In genomic region chr6:29483735-29484134, GRCh38 we compare ENCODE assay signal across 27 cellular contexts. TPM values are rescaled to one million over a fixed set of nuclear protein-coding genes. Genes with fewer than 3 reads are reported as not detected.
A peak's percentile ranks its signal among the peaks of the same experiment; 100 is the strongest.
DNase-seq lines count a peak whose midpoint lies in the region; FAIRE-seq and TF ChIP-seq lines count a peak whose summit lies in the region.
"Had no signal": no experiment of that assay in that cellular context is flagged by ENCODE, and none has a peak within 500 bp of the region (broad histone marks: within the 10 kb centered on the region; RNA-seq: fewer than 3 reads in every experiment).

No MANE protein-coding gene starts in this region.

- WGBS in liver = 18% methylated on average over 1 of the region's 1 CpG

- H3K9ac ChIP-seq in astrocyte (ENCODE audit: low read length) (no peak overlapping the region), keratinocyte (ENCODE audit: control insufficient read depth, extremely low read depth, insufficient read depth, low read length) (no peak overlapping the region), liver (ENCODE audit: low read depth in 1 of 2, low read length in 2 of 2) (no peak overlapping the region), MM.1S (ENCODE audit: low read length) (no peak overlapping the region)
- H3K9ac ChIP-seq: BLaER1 treated with 17β-estradiol and CSF1 and Interleukin-3, amounts not matched to agents 10 nM and 100 nM had no signal

- H4K20me1 ChIP-seq in astrocyte (ENCODE audit: insufficient read depth, low read length) (no peaks in the 10 kb centered on the region), keratinocyte (ENCODE audit: control insufficient read depth, extremely low read depth, insufficient read depth, low read length) (no peaks in the 10 kb centered on the region), MM.1S (ENCODE audit: insufficient read depth, low read length) (no peaks in the 10 kb centered on the region)
- H4K20me1 ChIP-seq: BLaER1 treated with 17β-estradiol and CSF1 and Interleukin-3, amounts not matched to agents 10 nM and 100 nM had no signal

- H3K9me3 Mint-ChIP-seq in astrocyte (ENCODE audit: unreplicated experiment) = peaks cover 2% of the 10 kb centered on the region
- H3K9me3 Mint-ChIP-seq: CD8-positive, alpha-beta memory T cell had no signal

- intact Hi-C loops in cardiac septum (cut with DNase I) = no loop called here

- no peak overlapping the region for H3K27ac Mint-ChIP-seq in astrocyte (ENCODE audit: unreplicated experiment)
- H3K27ac Mint-ChIP-seq: CD14-positive monocyte; CD4-positive, alpha-beta T cell; CD8-positive, alpha-beta memory T cell had no signal

- H3K27me3 ChIP-seq in astrocyte (ENCODE audit: insufficient read depth, low read length) = no peaks in the 10 kb centered on the region
- no peaks in the 10 kb centered on the region for H3K27me3 ChIP-seq in keratinocyte (ENCODE audit: control insufficient read depth, extremely low read depth, insufficient read depth, low read length)
- H3K27me3 ChIP-seq in liver (ENCODE audit: control insufficient read depth in 4 of 4, insufficient read depth in 4 of 4, low read length in 3 of 4) = no peaks in the 10 kb centered on the region
- no peaks in the 10 kb centered on the region for H3K27me3 ChIP-seq in MM.1S (replicated peaks; ENCODE audit: insufficient read depth, low read length)
- H3K27me3 ChIP-seq: BE2C; BLaER1 treated with 17β-estradiol and CSF1 and Interleukin-3, amounts not matched to agents 10 nM and 100 nM had no signal

- no peak overlapping the region for H3K4me3 Mint-ChIP-seq in astrocyte (ENCODE audit: unreplicated experiment)
- H3K4me3 Mint-ChIP-seq: CD14-positive monocyte; CD4-positive, alpha-beta T cell; CD8-positive, alpha-beta memory T cell had no signal

- peaks cover 4% of the 10 kb centered on the region for H3K27me3 Mint-ChIP-seq in astrocyte (ENCODE audit: low read depth, unreplicated experiment)

- H3K4me1 Mint-ChIP-seq in astrocyte (ENCODE audit: low read depth, unreplicated experiment) = no peaks in the 10 kb centered on the region
- H3K4me1 Mint-ChIP-seq: CD14-positive monocyte; CD8-positive, alpha-beta memory T cell had no signal

- TF ChIP-seq RAD21 in liver (IDR thresholded peaks at IDR 0.05) = peak; percentile 18 to 24

- H3K4me1 ChIP-seq in astrocyte (ENCODE audit: insufficient read depth, low read length) (peaks cover 3% of the 10 kb centered on the region), keratinocyte (ENCODE audit: control insufficient read depth, extremely low read depth, insufficient read depth, low read length) (no peaks in the 10 kb centered on the region), liver (ENCODE audit: control insufficient read depth in 4 of 4, insufficient read depth in 4 of 4, low read length in 3 of 4) (peaks cover 0 to 9% (median 2%) of the 10 kb centered on the region in 4 donors), MM.1S (ENCODE audit: low read length) (no peaks in the 10 kb centered on the region)
- H3K4me1 ChIP-seq: A549; BE2C; BLaER1 treated with 17β-estradiol and CSF1 and Interleukin-3, amounts not matched to agents 10 nM and 100 nM had no signal

- FAIRE-seq in astrocyte (lab: Jason Lieb, UNC) (no peak), keratinocyte (lab: Jason Lieb, UNC) (peak; percentile 5), H54 (lab: Jason Lieb, UNC) (no peak)
- FAIRE-seq: A549, GM12891, GM18507 had no signal

- H3K4me2 ChIP-seq in astrocyte (ENCODE audit: low read length) = no peak overlapping the region
- no peak overlapping the region for H3K4me2 ChIP-seq in keratinocyte (ENCODE audit: control insufficient read depth, extremely low read depth, insufficient read depth, low read depth, low read length)
- no peak overlapping the region for H3K4me2 ChIP-seq in MM.1S (ENCODE audit: low read depth, low read length)
- H3K4me2 ChIP-seq: A549; BLaER1 treated with 17β-estradiol and CSF1 and Interleukin-3, amounts not matched to agents 10 nM and 100 nM had no signal

- no peak overlapping the region for H2AFZ ChIP-seq in astrocyte (ENCODE audit: low read depth, low read length)
- no peak overlapping the region for H2AFZ ChIP-seq in keratinocyte (ENCODE audit: control insufficient read depth, low read length)
- H2AFZ ChIP-seq in MM.1S (ENCODE audit: low read length) = no peak overlapping the region

- no peaks in the 10 kb centered on the region for H3F3A ChIP-seq in MM.1S (ENCODE audit: insufficient read depth, low read length)

- no peaks in the 10 kb centered on the region for H3K36me3 Mint-ChIP-seq in astrocyte (ENCODE audit: low read depth, unreplicated experiment)
- H3K36me3 Mint-ChIP-seq: CD14-positive monocyte; CD8-positive, alpha-beta memory T cell had no signal

- peaks cover 3% of the 10 kb centered on the region for H3K9me3 ChIP-seq in astrocyte (ENCODE audit: insufficient read depth, low read depth, low read length)
- no peaks in the 10 kb centered on the region for H3K9me3 ChIP-seq in keratinocyte (ENCODE audit: control insufficient read depth, low read depth, low read length)
- no peaks in the 10 kb centered on the region for H3K9me3 ChIP-seq in liver (ENCODE audit: control insufficient read depth in 4 of 4, low read length in 3 of 4)
- H3K9me3 ChIP-seq in MM.1S (replicated peaks; ENCODE audit: insufficient read depth, low read length) = no peaks in the 10 kb centered on the region
- H3K9me3 ChIP-seq: A549, BE2C had no signal

- TF ChIP-seq CTCF in astrocyte (IDR thresholded peaks at IDR 0.05; ENCODE audit: insufficient read depth, low read depth, low read length) (no peak), keratinocyte (optimal IDR thresholded peaks at IDR 0.05 in 1 of 3, IDR thresholded peaks at IDR 0.05 in 1 of 3, conservative IDR thresholded peaks at IDR 0.05 in 1 of 3; ENCODE audit: extremely low read depth in 1 of 3, insufficient read depth in 2 of 3, low read length in 3 of 3) (no peak), liver (IDR thresholded peaks at IDR 0.05; ENCODE audit: low read depth, low read length, missing input control) (no peak), MM.1S (IDR thresholded peaks at IDR 0.05; ENCODE audit: low read length) (no peak)

- no peaks in the 10 kb centered on the region for H3K36me3 ChIP-seq in astrocyte (ENCODE audit: insufficient read depth, low read length)
- no peaks in the 10 kb centered on the region for H3K36me3 ChIP-seq in keratinocyte (ENCODE audit: control insufficient read depth in 2 of 2, extremely low read depth in 1 of 2, insufficient read depth in 2 of 2, low read length in 2 of 2)
- no peaks in the 10 kb centered on the region for H3K36me3 ChIP-seq in liver (ENCODE audit: control insufficient read depth in 4 of 4, insufficient read depth in 3 of 4, low read depth in 1 of 4, low read length in 3 of 4)
- H3K36me3 ChIP-seq in MM.1S (replicated peaks; ENCODE audit: insufficient read depth, low read length) = no peaks in the 10 kb centered on the region
- H3K36me3 ChIP-seq: BE2C; BLaER1 treated with 17β-estradiol and CSF1 and Interleukin-3, amounts not matched to agents 10 nM and 100 nM had no signal

- no peaks in the 10 kb centered on the region for H3K79me2 ChIP-seq in astrocyte (ENCODE audit: insufficient read depth, low read length)
- H3K79me2 ChIP-seq in keratinocyte (ENCODE audit: control insufficient read depth, insufficient read depth, low read length) = no peaks in the 10 kb centered on the region
- no peaks in the 10 kb centered on the region for H3K79me2 ChIP-seq in MM.1S (ENCODE audit: low read length)

- H3K4me3 ChIP-seq in astrocyte (ENCODE audit: insufficient read depth, low read depth, low read length) = no peak overlapping the region
- no peak overlapping the region for H3K4me3 ChIP-seq in keratinocyte (ENCODE audit: control insufficient read depth in 2 of 3, extremely low read depth in 1 of 3, insufficient read depth in 2 of 3, low read depth in 1 of 3, low read length in 3 of 3)
- H3K4me3 ChIP-seq in liver (ENCODE audit: low read depth in 1 of 3, low read length in 3 of 3) = no peak overlapping the region
- H3K4me3 ChIP-seq in MM.1S (ENCODE audit: low read length) = no peak overlapping the region
- H3K4me3 ChIP-seq: A549; BLaER1 treated with 17β-estradiol and CSF1 and Interleukin-3, amounts not matched to agents 10 nM and 100 nM had no signal

- DNase-seq in astrocyte (ENCODE audit: low read depth) (no peak), keratinocyte (ENCODE audit: low read depth, low spot score) (no peak), H54 (ENCODE audit: insufficient read length, low spot score) (no peak), cardiac septum (ENCODE audit: low spot score) (no peak), MM.1S (no peak)
- DNase-seq: 8988T; ACHN; AML-193; BE2C; Calu3; CD4-positive, alpha-beta T cell; CD8-positive, alpha-beta memory T cell; COR-L47; DMS53; DMS79 treated with DMSO at 0.1 percent for 48 hours; GF-D8; GOT3; H7; HCEC 1CT had no signal

- H3K27ac ChIP-seq in astrocyte (ENCODE audit: low read depth, low read length) (peak overlapping the region; percentile 51), keratinocyte (ENCODE audit: control insufficient read depth, insufficient read depth, low read length) (no peak overlapping the region), liver (ENCODE audit: low read depth in 1 of 2, low read length in 2 of 2) (no peak overlapping the region), MM.1S (ENCODE audit: low read length) (no peak overlapping the region)
- H3K27ac ChIP-seq: A549; BLaER1 treated with 17β-estradiol and CSF1 and Interleukin-3, amounts not matched to agents 10 nM and 100 nM had no signal

- H3K9me2 ChIP-seq in MM.1S (replicated peaks; ENCODE audit: insufficient read depth, low read length) = no peaks in the 10 kb centered on the region

- dilution Hi-C loops in keratinocyte (cut with MboI; ENCODE audit: extremely low pct_ligation_motif_present, low sequenced_read_pairs) = no loop called here

- TF ChIP-seq POLR2A in H54 (IDR thresholded peaks at IDR 0.05; ENCODE audit: low read depth, low read length) = no peak

- H3K9me1 ChIP-seq in keratinocyte (ENCODE audit: control insufficient read depth, extremely low read depth, insufficient read depth, low read length) = no peaks in the 10 kb centered on the region

RNA-seq across cellular contexts. Expression of gene MAS1L, which starts 4.0 kb away (rescaled TPM):
- total RNA-seq in astrocyte = not detected in 2 replicates
- not detected in 3 replicates for polyA plus RNA-seq in keratinocyte
- not detected for polyA plus RNA-seq in keratinocyte (2011; ENCODE audit: low read depth)
- polyA plus RNA-seq in keratinocyte (2011; cell fraction: cytosol; rRNA removed) = not detected in 2 replicates
- not detected in 2 replicates for polyA plus RNA-seq in keratinocyte (2011; cell fraction: nucleus; rRNA removed)
- not detected in 2 replicates for polyA plus RNA-seq in keratinocyte (2012; ENCODE audit: low replicate concordance)
- polyA minus RNA-seq in keratinocyte = not detected in 3 replicates
- polyA minus RNA-seq in keratinocyte (2011; cell fraction: cytosol; rRNA and poly(A)+ RNA removed) = not detected
- polyA minus RNA-seq in keratinocyte (2011; cell fraction: nucleus; rRNA and poly(A)+ RNA removed) = not detected in 2 replicates
- not detected for total RNA-seq in liver
- polyA plus RNA-seq in liver = not detected
- total RNA-seq in cardiac septum = not detected
- total RNA-seq: Calu3; CD4-positive, alpha-beta T cell; CD8-positive, alpha-beta memory T cell; Daoy; G401; H7 had no signal
- polyA plus RNA-seq: A549; CD14-positive monocyte; CD8-positive, alpha-beta memory T cell had no signal

RNA-seq across cellular contexts. Expression of gene OR2H1, which starts 26.8 kb away (rescaled TPM):
- not detected in 2 replicates for total RNA-seq in astrocyte
- not detected in 3 replicates for polyA plus RNA-seq in keratinocyte
- not detected for polyA plus RNA-seq in keratinocyte (2011; ENCODE audit: low read depth)
- polyA plus RNA-seq in keratinocyte (2011; cell fraction: cytosol; rRNA removed) = not detected in 2 replicates
- polyA plus RNA-seq in keratinocyte (2011; cell fraction: nucleus; rRNA removed) = not detected in 2 replicates
- polyA plus RNA-seq in keratinocyte (2012; ENCODE audit: low replicate concordance) = not detected in 2 replicates
- polyA minus RNA-seq in keratinocyte = not detected in 3 replicates
- polyA minus RNA-seq in keratinocyte (2011; cell fraction: cytosol; rRNA and poly(A)+ RNA removed) = not detected
- polyA minus RNA-seq in keratinocyte (2011; cell fraction: nucleus; rRNA and poly(A)+ RNA removed) = not detected in 2 replicates
- not detected for total RNA-seq in liver
- not detected for polyA plus RNA-seq in liver
- not detected for total RNA-seq in cardiac septum
- total RNA-seq: Calu3; CD4-positive, alpha-beta T cell; CD8-positive, alpha-beta memory T cell; Daoy; G401; H7 had no signal
- polyA plus RNA-seq: A549; CD14-positive monocyte; CD8-positive, alpha-beta memory T cell had no signal

RNA-seq across cellular contexts. Expression of gene OR11A1, which starts 26.9 kb away (rescaled TPM):
- total RNA-seq in astrocyte (not detected in 2 replicates), liver (not detected), cardiac septum (not detected)
- polyA plus RNA-seq in keratinocyte (not detected in 3 replicates), liver (not detected)
- not detected for polyA plus RNA-seq in keratinocyte (2011; ENCODE audit: low read depth)
- polyA plus RNA-seq in keratinocyte (2011; cell fraction: cytosol; rRNA removed) = not detected in 2 replicates
- polyA plus RNA-seq in keratinocyte (2011; cell fraction: nucleus; rRNA removed) = not detected in 2 replicates
- not detected in 2 replicates for polyA plus RNA-seq in keratinocyte (2012; ENCODE audit: low replicate concordance)
- polyA minus RNA-seq in keratinocyte = not detected in 3 replicates
- polyA minus RNA-seq in keratinocyte (2011; cell fraction: cytosol; rRNA and poly(A)+ RNA removed) = not detected
- not detected in 2 replicates for polyA minus RNA-seq in keratinocyte (2011; cell fraction: nucleus; rRNA and poly(A)+ RNA removed)
- total RNA-seq: Calu3; CD4-positive, alpha-beta T cell; CD8-positive, alpha-beta memory T cell; Daoy; G401; H7 had no signal
- polyA plus RNA-seq: A549; CD14-positive monocyte; CD8-positive, alpha-beta memory T cell had no signal

RNA-seq across cellular contexts. Expression of gene OR10C1, which starts 44.6 kb away (rescaled TPM):
- total RNA-seq in astrocyte (not detected in 2 replicates), liver (not detected), cardiac septum (not detected)
- polyA plus RNA-seq in keratinocyte (not detected in 3 replicates), liver (not detected)
- not detected for polyA plus RNA-seq in keratinocyte (2011; ENCODE audit: low read depth)
- polyA plus RNA-seq in keratinocyte (2011; cell fraction: cytosol; rRNA removed) = not detected in 2 replicates
- not detected in 2 replicates for polyA plus RNA-seq in keratinocyte (2011; cell fraction: nucleus; rRNA removed)
- not detected in 2 replicates for polyA plus RNA-seq in keratinocyte (2012; ENCODE audit: low replicate concordance)
- polyA minus RNA-seq in keratinocyte = not detected in 3 replicates
- polyA minus RNA-seq in keratinocyte (2011; cell fraction: cytosol; rRNA and poly(A)+ RNA removed) = not detected
- not detected in 2 replicates for polyA minus RNA-seq in keratinocyte (2011; cell fraction: nucleus; rRNA and poly(A)+ RNA removed)
- total RNA-seq: Calu3; CD4-positive, alpha-beta T cell; CD8-positive, alpha-beta memory T cell; Daoy; G401; H7 had no signal
- polyA plus RNA-seq: A549; CD14-positive monocyte; CD8-positive, alpha-beta memory T cell had no signal
